ENCODE assay signal across 20 cellular contexts in the genomic region with DNA sequence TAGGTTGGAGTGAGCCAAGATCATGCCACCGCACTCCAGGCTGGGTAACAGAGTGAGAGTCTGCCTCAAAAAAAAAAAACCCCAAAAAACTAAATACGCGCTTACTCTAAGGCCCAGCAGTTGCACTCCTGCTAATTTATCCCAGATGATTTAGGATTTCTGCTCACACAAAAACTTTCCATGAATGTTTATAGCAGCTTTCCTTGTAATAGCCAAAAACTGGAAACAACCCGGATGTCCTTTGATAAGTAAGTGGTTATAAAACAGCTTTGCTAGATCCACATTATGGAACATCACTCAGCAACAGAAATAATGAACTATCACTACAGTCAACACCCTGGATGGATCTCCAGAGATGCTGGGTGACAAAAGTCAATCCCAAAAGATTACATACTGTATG.
"Had no signal": no experiment of that assay in that cellular context is flagged by ENCODE, and none has a peak within 500 bp of the region (broad histone marks: within the 10 kb centered on the region; RNA-seq: fewer than 3 reads in every experiment).

No MANE protein-coding gene starts in this region.

- H3K9ac ChIP-seq: parathyroid adenoma had no signal

- H3K4me1 ChIP-seq: parathyroid adenoma, right lobe of liver, uterus had no signal

- H2AFZ ChIP-seq: parathyroid adenoma had no signal

- H3K27me3 Mint-ChIP-seq: stimulated activated naive CD8-positive, alpha-beta T cell treated with anti-CD3 and anti-CD28 coated beads, Interleukin-15, Interleukin-2, amounts not matched to agents 100 ng/mL and 50 ng/mL, for 24 hours had no signal

- H3K9me3 Mint-ChIP-seq: stimulated activated naive CD8-positive, alpha-beta T cell treated with anti-CD3 and anti-CD28 coated beads, Interleukin-15, Interleukin-2, amounts not matched to agents 100 ng/mL and 50 ng/mL, for 24 hours had no signal

- H3K4me3 Mint-ChIP-seq: nephron progenitor cell; stimulated activated memory B cell treated with anti-CD40 and anti-IgM and Interleukin-4, amounts not matched to agents 10 μg/mL and 1 μg/mL and 100 μg/mL, for 72 hours; stimulated activated naive CD8-positive, alpha-beta T cell treated with anti-CD3 and anti-CD28 coated beads, Interleukin-15, Interleukin-2, amounts not matched to agents 100 ng/mL and 50 ng/mL, for 24 hours had no signal

- DNase-seq: cortex of kidney; effector memory CD4-positive, alpha-beta T cell; glutamatergic neuron; islet precursor cell; mammary epithelial cell; nephron progenitor cell; psoas muscle; retina; right lobe of liver; stimulated activated CD4-positive, alpha-beta T cell treated with anti-CD3 and anti-CD28 coated beads, Interleukin-4, amount 100 ng/mL, for 1 hour; stimulated activated CD8-positive, alpha-beta memory T cell treated with anti-CD3 and anti-CD28 coated beads, Interleukin-4, amount 100 ng/mL, for 48 hours; tibial artery; upper lobe of left lung; uterus had no signal

- H3K36me3 ChIP-seq: gastroesophageal sphincter, right lobe of liver, tibial artery, upper lobe of left lung, uterus had no signal

- H3K4me3 ChIP-seq: gastroesophageal sphincter, psoas muscle, right lobe of liver, tibial artery, upper lobe of left lung, uterus had no signal

- H3K9me3 ChIP-seq: gastroesophageal sphincter, psoas muscle, right lobe of liver, tibial artery, upper lobe of left lung, uterus had no signal

- H3K36me3 Mint-ChIP-seq: stimulated activated memory B cell treated with anti-CD40 and anti-IgM and Interleukin-4, amounts not matched to agents 10 μg/mL and 1 μg/mL and 100 μg/mL, for 72 hours had no signal

- H3K27ac ChIP-seq: gastroesophageal sphincter, parathyroid adenoma, psoas muscle, right lobe of liver, tibial artery, upper lobe of left lung, uterus had no signal

- ATAC-seq: esophagus mucosa; gastroesophageal sphincter; left lobe of liver; psoas muscle; right lobe of liver; stimulated activated memory B cell treated with anti-CD40 and anti-IgM and Interleukin-4, amounts not matched to agents 10 μg/mL and 1 μg/mL and 100 μg/mL, for 72 hours had no signal

- H3K27me3 ChIP-seq: gastroesophageal sphincter, right lobe of liver, upper lobe of left lung, uterus had no signal

- H3K27ac Mint-ChIP-seq: nephron progenitor cell; stimulated activated memory B cell treated with anti-CD40 and anti-IgM and Interleukin-4, amounts not matched to agents 10 μg/mL and 1 μg/mL and 100 μg/mL, for 72 hours had no signal
